ENCODE assay signal across 8 cellular contexts in genomic region chr4:184471872-184472539, GRCh38. TPM values are rescaled to one million over a fixed set of nuclear protein-coding genes. Genes with fewer than 3 reads are reported as not detected.
DNase-seq lines count a peak whose midpoint lies in the region; ATAC-seq, FAIRE-seq and TF ChIP-seq lines count a peak whose summit lies in the region.

No MANE protein-coding gene starts in this region.

- no peak for TF ChIP-seq RAD21 in HepG2 (CRISPR knock-in tag; IDR thresholded peaks at IDR 0.05)

- in situ Hi-C loops in astrocyte of the spinal cord (cut with HindIII; ENCODE audit: low sequenced_read_pairs): no loop called here
- in situ Hi-C loops in HepG2 (cut with HindIII; ENCODE audit: extremely low pct_ligation_motif_present, low pct_unique_long_range_greater_than_20kb): loop anchor here (5.0 kb wide), 1 partner anchor 40 kb away; no protein-coding TSS in a partner anchor

- CTCF ChIA-PET in HepG2 (lab: Yijun Ruan, JAX; ENCODE audit: low intra/inter-chr PET ratio, low total read pairs): no interaction called here

- peaks cover 72% of the 10 kb centered on the region for H3K79me2 ChIP-seq in HepG2 (ENCODE audit: insufficient read depth, low read length)

- BruUV-seq in HepG2 (replicated peaks; lab: Mats Ljungman, UMichigan): TSS peak; percentile 56

- peak overlapping the region; percentile 85 for H3K4me2 ChIP-seq in HepG2 (ENCODE audit: low read depth, low read length)

- H2AFZ ChIP-seq in HepG2 (ENCODE audit: low read length): no peak overlapping the region

- TF ChIP-seq CTCF in astrocyte of the spinal cord (IDR thresholded peaks at IDR 0.05; ENCODE audit: low read depth, low read length) (peak; percentile 10), HepG2 (CRISPR knock-in tag; IDR thresholded peaks at IDR 0.05) (no peak)

- ATAC-seq in HepG2: peak; percentile 45

- no peaks in the 10 kb centered on the region for H3K9me3 ChIP-seq in HepG2 (ENCODE audit: low read length)

- intact Hi-C loops in HepG2 (cut with micrococcal nuclease; ENCODE audit: unreplicated experiment): loop anchor here (1.0 to 10.0 kb wide), 5 partner anchors 31 to 185 kb away; partner anchors contain the start of genes CASP3 and PRIMPOL

- H3K36me3 ChIP-seq in HepG2 (replicated peaks in 1 of 2; ENCODE audit: control insufficient read depth in 1 of 2, insufficient read depth in 2 of 2, low read length in 2 of 2): no peaks in the 10 kb centered on the region

- peaks cover 15% of the 10 kb centered on the region for H4K20me1 ChIP-seq in HepG2 (ENCODE audit: insufficient read depth, low read length)

- TF ChIP-seq EP300 in HepG2 (IDR thresholded peaks at IDR 0.05; ENCODE audit: low read depth in 2 of 2, low read length in 2 of 2) (no peak), HepG2 (CRISPR knock-in tag; IDR thresholded peaks at IDR 0.05; ENCODE audit: borderline replicate concordance) (no peak)

- H3K9ac ChIP-seq in HepG2 (ENCODE audit: insufficient read depth, low read depth, low read length): peak overlapping the region; percentile 91

- TF ChIP-seq POLR2A in HepG2 (IDR thresholded peaks at IDR 0.05; ENCODE audit: insufficient read depth in 1 of 2, low read depth in 2 of 2, low read length in 2 of 2): no peak

- H3K27me3 ChIP-seq in HepG2 (ENCODE audit: control insufficient read depth in 1 of 2, insufficient read depth in 2 of 2, low read length in 2 of 2): no peaks in the 10 kb centered on the region; a peak in 1 of 5 replicates

- peaks cover 46% of the 10 kb centered on the region for H3K4me1 ChIP-seq in HepG2 (ENCODE audit: insufficient read depth, low read length)

- peak; percentile 28 for DNase-seq in activated naive CD4-positive, alpha-beta T cell treated with Interleukin-2 at 50 U/mL for 16 hours
- DNase-seq in activated naive CD4-positive, alpha-beta T cell (lab: John Stamatoyannopoulos, UW): no peak
- DNase-seq in NCI-H526 treated with DMSO at 0.1 percent for 48 hours (lab: John Stamatoyannopoulos, UW): peak; percentile 58
- DNase-seq in astrocyte of the spinal cord (ENCODE audit: low read depth, low spot score): peak; percentile 42
- no peak for DNase-seq in HepG2 (ENCODE audit: low spot score)
- DNase-seq in superior temporal gyrus (ENCODE audit: extremely low spot score): peak; percentile 71
- no peak for DNase-seq in NCI-H2081 treated with DMSO at 0.1 percent for 48 hours (lab: John Stamatoyannopoulos, UW)
- no peak for DNase-seq in NCI-H2227 treated with DMSO at 0.1 percent for 48 hours (lab: John Stamatoyannopoulos, UW)

- 6% methylated on average over 9 of the region's 10 CpGs for WGBS in HepG2 (ENCODE audit: low lambda C conversion rate)

- POLR2A ChIA-PET in HepG2 (lab: Yijun Ruan, JAX): interaction anchor here (0.6 to 1.0 kb wide), 4 partner anchors 27 to 161 kb away, joined by 3 to 5 read pairs (median 4); no protein-coding TSS in a partner anchor

- peak overlapping the region; percentile 92 for H3K27ac ChIP-seq in HepG2 (ENCODE audit: extremely low read length, insufficient read depth, low read length)

- FAIRE-seq in HepG2 (lab: Jason Lieb, UNC): no peak

- peak overlapping the region; percentile 95 for H3K4me3 ChIP-seq in astrocyte of the spinal cord (ENCODE audit: low read depth, low read length)
- peak overlapping the region; percentile 72 to 94 (median 74) for H3K4me3 ChIP-seq in HepG2 (replicated peaks in 1 of 3; ENCODE audit: insufficient read depth in 1 of 3, low read depth in 2 of 3, low read length in 3 of 3)

TF ChIP-seq in HepG2, 621 proteins besides CTCF, POLR2A, EP300 and RAD21 (continues in another document):
- TF ChIP-seq STAG1 (CRISPR knock-in tag; IDR thresholded peaks at IDR 0.05): 0 out of 2 replicates have a peak, but pooled peaks have one; percentile 23
- TF ChIP-seq ZNF558 (CRISPR knock-in tag; IDR thresholded peaks at IDR 0.05; ENCODE audit: borderline replicate concordance): no peak
- no peak; the same call in 1 of the 2 replicates for TF ChIP-seq ZNF510 (CRISPR knock-in tag; IDR thresholded peaks at IDR 0.05; ENCODE audit: low read depth)
- TF ChIP-seq ARID2 (CRISPR knock-in tag; IDR thresholded peaks at IDR 0.05; ENCODE audit: borderline replicate concordance): 0 out of 2 replicates have a peak, but pooled peaks have one; percentile 48
- TF ChIP-seq SRF (IDR thresholded peaks at IDR 0.05; ENCODE audit: low read depth, low read length): no peak
- 0 out of 2 replicates have a peak, but pooled peaks have one; percentile 29 for TF ChIP-seq HNF4A (CRISPR knock-in tag; IDR thresholded peaks at IDR 0.05)
- TF ChIP-seq RARA (CRISPR knock-in tag; IDR thresholded peaks at IDR 0.05): 0 out of 2 replicates have a peak, but pooled peaks have one; percentile 29
- peak; percentile 62 for TF ChIP-seq ONECUT2 (CRISPR knock-in tag; IDR thresholded peaks at IDR 0.05)
- no peak for TF ChIP-seq ZSCAN31 (CRISPR knock-in tag; IDR thresholded peaks at IDR 0.05; ENCODE audit: low read depth)
- TF ChIP-seq GABPB1 (CRISPR knock-in tag; IDR thresholded peaks at IDR 0.05): no peak
- no peak for TF ChIP-seq ZNF691 (CRISPR knock-in tag; IDR thresholded peaks at IDR 0.05; ENCODE audit: borderline replicate concordance, low read depth)
- peak; percentile 14; the same call in 1 of the 2 replicates for TF ChIP-seq MIXL1 (CRISPR knock-in tag; IDR thresholded peaks at IDR 0.05)
- TF ChIP-seq ZNF720 (CRISPR knock-in tag; IDR thresholded peaks at IDR 0.05): no peak
- no peak for TF ChIP-seq SIN3A (IDR thresholded peaks at IDR 0.05; ENCODE audit: borderline replicate concordance, low read depth, low read length)
- TF ChIP-seq NCOR1 (IDR thresholded peaks at IDR 0.05; ENCODE audit: borderline replicate concordance, low read length): peak; percentile 54; the same call in 1 of the 2 replicates
- TF ChIP-seq PITX1 (CRISPR knock-in tag; IDR thresholded peaks at IDR 0.05): no peak
- TF ChIP-seq GZF1 (CRISPR knock-in tag; IDR thresholded peaks at IDR 0.05): 0 out of 2 replicates have a peak, but pooled peaks have one; percentile 20
- no peak for TF ChIP-seq ZNF816 (CRISPR knock-in tag; IDR thresholded peaks at IDR 0.05; ENCODE audit: borderline replicate concordance)
- TF ChIP-seq PAXIP1 (CRISPR knock-in tag; conservative IDR thresholded peaks at IDR 0.05): peak; percentile 42; the same call in 1 of the 2 replicates
- TF ChIP-seq PHF21A (CRISPR knock-in tag; IDR thresholded peaks at IDR 0.05): no peak
- TF ChIP-seq FOXO1 (CRISPR knock-in tag; IDR thresholded peaks at IDR 0.05): no peak

RNA-seq across cellular contexts. Expression of gene IRF2, which starts 2.3 kb away (rescaled TPM):
- 15.5 and 24.8 TPM in 2 replicates for total RNA-seq in HepG2 (2016; rRNA removed; fragmentation: Illumina TruSeq; extraction: Trizol)
- total RNA-seq in HepG2 (2016; cell fraction: cytosol; rRNA removed; fragmentation: Illumina TruSeq; extraction: Trizol; ENCODE audit: low read depth): 5.4 TPM in 2 replicates
- total RNA-seq in HepG2 (2016; cell fraction: insoluble cytoplasmic fraction; rRNA removed; fragmentation: Illumina TruSeq; extraction: Trizol): 17.9 and 20.9 TPM in 2 replicates
- total RNA-seq in HepG2 (2016; cell fraction: membrane; rRNA removed; fragmentation: Illumina TruSeq; extraction: Trizol): 7.7 and 9.9 TPM in 2 replicates
- total RNA-seq in HepG2 (2016; cell fraction: nucleus; rRNA removed; fragmentation: Illumina TruSeq; extraction: Trizol): 17.7 and 22.0 TPM in 2 replicates
- 26.0 and 28.8 TPM in 2 replicates for polyA plus RNA-seq in HepG2 (2011; rRNA removed)
- 21.1 and 25.7 TPM in 2 replicates for polyA plus RNA-seq in HepG2 (2011; cell fraction: cytosol; rRNA removed)
- polyA plus RNA-seq in HepG2 (2011; cell fraction: nucleus; rRNA removed): 16.4 and 17.7 TPM in 2 replicates
- polyA plus RNA-seq in HepG2 (2012): 21.7 and 29.0 TPM in 2 replicates
- 1.6 and 1.8 TPM in 2 replicates for polyA plus RNA-seq in HepG2 (2016; cell fraction: cytosol; fragmentation: Illumina TruSeq; extraction: Trizol; ENCODE audit: low read depth)
- polyA plus RNA-seq in HepG2 (2016; cell fraction: insoluble cytoplasmic fraction; fragmentation: Illumina TruSeq; extraction: Trizol; ENCODE audit: low read depth): 24.7 and 29.5 TPM in 2 replicates
- polyA plus RNA-seq in HepG2 (2016; cell fraction: membrane; fragmentation: Illumina TruSeq; extraction: Trizol; ENCODE audit: low read depth): 4.4 and 4.5 TPM in 2 replicates
- polyA plus RNA-seq in HepG2 (2016; cell fraction: nucleus; fragmentation: Illumina TruSeq; extraction: Trizol; ENCODE audit: insufficient read depth, low read depth): 14.4 and 16.3 TPM in 2 replicates
- polyA minus RNA-seq in HepG2 (2011; rRNA and poly(A)+ RNA removed; ENCODE audit: low replicate concordance): 18.1 and 29.1 TPM in 2 replicates
- polyA minus RNA-seq in HepG2 (2011; cell fraction: cytosol; rRNA and poly(A)+ RNA removed): 29.9 and 31.0 TPM in 2 replicates
- 43.4 and 57.2 TPM in 2 replicates for polyA minus RNA-seq in HepG2 (2011; cell fraction: nucleus; rRNA and poly(A)+ RNA removed)

Comparison
In these comparisons a context has a peak if more than half of its experiments do, and no peak if none do; other contexts are left out.
1. DNase-seq: peak in activated naive CD4-positive, alpha-beta T cell treated with Interleukin-2 at 50 U/mL for 16 hours (single experiment), NCI-H526 treated with DMSO at 0.1 percent for 48 hours (single experiment), astrocyte of the spinal cord (single experiment) and superior temporal gyrus (single experiment); none in activated naive CD4-positive, alpha-beta T cell (0 of 4), HepG2 (single experiment), NCI-H2081 treated with DMSO at 0.1 percent for 48 hours (single experiment) and NCI-H2227 treated with DMSO at 0.1 percent for 48 hours (single experiment).